9 cellular contexts compared by ENCODE assay signal in genomic region chr4:69484011-69484410, GRCh38. TPM values are rescaled to one million over a fixed set of nuclear protein-coding genes. Genes with fewer than 3 reads are reported as not detected.
"Had no signal": no experiment of that assay in that cellular context is flagged by ENCODE, and none has a peak within 500 bp of the region (broad histone marks: within the 10 kb centered on the region; RNA-seq: fewer than 3 reads in every experiment).

No MANE protein-coding gene starts in this region.

- H3K27me3 Mint-ChIP-seq: IgD-negative memory B cell had no signal

- H3K9me3 ChIP-seq: HAP-1 had no signal

- H2AFZ ChIP-seq: GM23248 had no signal

- H3K36me3 Mint-ChIP-seq: IgD-negative memory B cell had no signal

- DNase-seq: GM23248, GOT3, H7, HFFc6, KBM-7 had no signal

- H3K27ac ChIP-seq: GM23248, HL-60 had no signal

- H3K4me1 Mint-ChIP-seq: IgD-negative memory B cell had no signal

- H3K4me3 ChIP-seq: GM23248, HAP-1 had no signal

- H3K4me3 Mint-ChIP-seq: HFFc6, IgD-negative memory B cell had no signal

- H3K4me1 ChIP-seq: HAP-1 had no signal

- H3K27ac Mint-ChIP-seq: HFFc6, IgD-negative memory B cell had no signal

- H3K9ac ChIP-seq: GM23248 had no signal

- H3K36me3 ChIP-seq: HAP-1 had no signal

RNA-seq across cellular contexts. Expression of gene UGT2B4, which starts 11.7 kb away (rescaled TPM):
- total RNA-seq: GM23248, H7, HFFc6, HT1080 had no signal
- polyA plus RNA-seq: GM23248, IgD-negative memory B cell had no signal
